35 cellular contexts compared by ENCODE assay signal in the genomic region with DNA sequence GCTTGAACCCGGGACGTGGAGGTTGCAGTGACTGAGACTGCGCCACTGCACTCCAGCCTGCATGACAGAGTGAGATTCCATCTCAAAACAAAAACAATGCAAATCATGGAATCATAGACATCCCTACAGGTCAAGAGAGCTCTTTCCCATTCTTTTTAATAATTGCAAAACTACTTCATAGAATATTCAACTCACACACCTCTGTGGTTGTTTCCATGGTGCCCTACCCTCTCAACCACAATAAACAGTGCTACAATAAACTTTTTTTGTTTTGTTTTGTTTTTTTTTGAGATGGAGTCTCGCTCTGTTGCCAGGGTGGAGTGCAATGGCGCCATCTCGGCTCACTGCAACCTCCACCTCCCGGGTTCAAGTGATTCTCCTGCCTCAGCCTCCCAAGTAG.
"Had no signal": no experiment of that assay in that cellular context is flagged by ENCODE, and none has a peak within 500 bp of the region (broad histone marks: within the 10 kb centered on the region; RNA-seq: fewer than 3 reads in every experiment).

No MANE protein-coding gene starts in this region.

- DNase-seq: activated CD4-positive, alpha-beta T cell treated with anti-CD3 and anti-CD28 coated beads for 1 hour; activated CD4-positive, alpha-beta T cell treated with anti-CD3 and anti-CD28 coated beads for 48 hours; activated CD4-positive, alpha-beta T cell treated with anti-CD3 and anti-CD28 coated beads, Interleukin-2, amount 50 U/mL, for 4 hours; activated CD4-positive, CD25-positive, alpha-beta regulatory T cell; activated CD8-positive, alpha-beta memory T cell treated with anti-CD3 and anti-CD28 coated beads for 24 hours; activated gamma-delta T cell; activated naive CD4-positive, alpha-beta T cell treated with Interleukin-2 at 50 U/mL for 16 hours; activated naive CD8-positive, alpha-beta T cell treated with anti-CD3 and anti-CD28 coated beads, Interleukin-2, amount 10 ng/mL, durations not matched to agents 7 days and 5 days; activated T-cell treated with anti-CD3 and anti-CD28 coated beads, Interleukin-2, amount 50 U/mL, for 24 hours; amygdala; Karpas-422; KBM-7; MG63; NCI-H1048; NCI-H1105 treated with DMSO at 0.1 percent for 48 hours; NCI-H1436; NCI-H1694; NCI-H1930; NCI-H2081 treated with DMSO at 0.1 percent for 48 hours; NCI-H226; NCI-H446 treated with DMSO at 0.1 percent for 48 hours; NCI-H524; NCI-H69; NCI-H82; PC-3; Peyer's patch; Right ventricle myocardium superior; RPMI8226; T-helper 1 cell; T1000; WERI-Rb-1 had no signal

- H3K27ac ChIP-seq: ascending aorta, cardiac muscle cell, Peyer's patch, WERI-Rb-1 had no signal

- H3K9me3 Mint-ChIP-seq: activated naive CD4-positive, alpha-beta T cell treated with anti-CD3 and anti-CD28 coated beads, Interleukin-2, amount 50 U/mL, for 24 hours; activated naive CD8-positive, alpha-beta T cell treated with anti-CD3 and anti-CD28 coated beads, Interleukin-2, amount 10 ng/mL, durations not matched to agents 7 days and 5 days; activated T-cell treated with anti-CD3 and anti-CD28 coated beads, Interleukin-2, amount 50 U/mL, for 24 hours; activated T-helper 2 cell treated with anti-CD3 and anti-CD28 coated beads, Interferon-gamma antibody, Interleukin-2, Interleukin-4, amounts not matched to agents 10 μg/mL and 5 μg/mL and 100 μg/mL, durations not matched to agents 14 hours and 24 hours and 36 hours had no signal

- H3K4me1 Mint-ChIP-seq: activated naive CD4-positive, alpha-beta T cell treated with anti-CD3 and anti-CD28 coated beads, Interleukin-2, amount 50 U/mL, for 24 hours; activated naive CD8-positive, alpha-beta T cell treated with anti-CD3 and anti-CD28 coated beads, Interleukin-2, amount 10 ng/mL, durations not matched to agents 7 days and 5 days had no signal

- H3K4me1 ChIP-seq: ascending aorta, Peyer's patch had no signal

- H3K27me3 ChIP-seq: ascending aorta, cardiac muscle cell, MG63, Peyer's patch had no signal

- H3K9me3 ChIP-seq: ascending aorta, MG63, Peyer's patch had no signal

- ATAC-seq: PC-3 had no signal

- H3K4me3 ChIP-seq: ascending aorta, cardiac muscle cell, MG63, Peyer's patch had no signal

- H3K4me3 Mint-ChIP-seq: activated naive CD4-positive, alpha-beta T cell treated with anti-CD3 and anti-CD28 coated beads, Interleukin-2, amount 50 U/mL, for 24 hours; activated naive CD8-positive, alpha-beta T cell treated with anti-CD3 and anti-CD28 coated beads, Interleukin-2, amount 10 ng/mL, durations not matched to agents 7 days and 5 days; activated T-cell treated with anti-CD3 and anti-CD28 coated beads, Interleukin-2, amount 50 U/mL, for 24 hours had no signal

- H3K27me3 Mint-ChIP-seq: activated naive CD4-positive, alpha-beta T cell treated with anti-CD3 and anti-CD28 coated beads, Interleukin-2, amount 50 U/mL, for 24 hours; activated naive CD8-positive, alpha-beta T cell treated with anti-CD3 and anti-CD28 coated beads, Interleukin-2, amount 10 ng/mL, durations not matched to agents 7 days and 5 days; activated T-cell treated with anti-CD3 and anti-CD28 coated beads, Interleukin-2, amount 50 U/mL, for 24 hours had no signal

- H3K27ac Mint-ChIP-seq: activated naive CD4-positive, alpha-beta T cell treated with anti-CD3 and anti-CD28 coated beads, Interleukin-2, amount 50 U/mL, for 24 hours; activated naive CD8-positive, alpha-beta T cell treated with anti-CD3 and anti-CD28 coated beads, Interleukin-2, amount 10 ng/mL, durations not matched to agents 7 days and 5 days; activated T-helper 2 cell treated with anti-CD3 and anti-CD28 coated beads, Interferon-gamma antibody, Interleukin-2, Interleukin-4, amounts not matched to agents 10 μg/mL and 5 μg/mL and 100 μg/mL, durations not matched to agents 14 hours and 24 hours and 36 hours had no signal
